In the genomic region with DNA sequence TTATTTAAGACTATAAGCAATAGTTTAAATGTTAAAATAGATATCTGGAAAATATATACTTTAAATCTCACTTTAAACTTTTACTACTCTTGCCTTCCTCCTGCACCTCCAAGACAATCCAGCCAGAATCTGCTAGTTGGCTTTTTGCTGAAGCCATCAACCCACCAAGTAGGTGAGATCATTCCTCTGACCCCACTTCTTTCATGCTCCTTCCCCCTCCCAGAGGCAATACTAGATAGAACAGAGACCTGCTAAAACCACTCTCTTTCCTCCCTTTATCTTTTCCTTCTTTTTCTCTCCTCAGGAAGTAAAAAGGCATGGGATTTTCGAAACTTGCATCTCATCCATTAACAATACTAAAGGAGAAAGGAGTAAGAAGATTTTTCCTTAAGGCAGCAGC, we compare ENCODE assay signal across 8 cellular contexts. TPM values are rescaled to one million over a fixed set of nuclear protein-coding genes. Genes with fewer than 3 reads are reported as not detected.
"Had no signal": no experiment of that assay in that cellular context is flagged by ENCODE, and none has a peak within 500 bp of the region (broad histone marks: within the 10 kb centered on the region; RNA-seq: fewer than 3 reads in every experiment).

No MANE protein-coding gene starts in this region.

- H2AFZ ChIP-seq: GM23248 had no signal

- H3K4me3 ChIP-seq: GM23248, K562 had no signal

- H3K27ac ChIP-seq: GM23248 had no signal

- FAIRE-seq: H1, H54, HTR-8/SVneo, K562 had no signal

- DNase-seq: GM23248, H9, HCEC 1CT, IMR-90 had no signal

- H3K9ac ChIP-seq: GM23248 had no signal

RNA-seq across cellular contexts. Expression of gene CAMK4, which starts 30.1 kb away (rescaled TPM):
- polyA plus RNA-seq: K562 had no signal
